ENCODE assay signal across 8 cellular contexts in genomic region chr9:136686534-136686793, GRCh38.
DNase-seq lines count a peak whose midpoint lies in the region; ATAC-seq and TF ChIP-seq lines count a peak whose summit lies in the region.

No MANE protein-coding gene starts in this region.

- H3K4me3 ChIP-seq in SK-N-MC (peak overlapping the region; percentile 90), foreskin fibroblast (ENCODE audit: low read depth in 1 of 2, low read length in 2 of 2) (peak overlapping the region; percentile 68 to 81), skeletal muscle cell (ENCODE audit: low read depth, low read length) (peak overlapping the region; percentile 80)

- ATAC-seq in GM19455 (IDR thresholded peaks at IDR 0.05; ENCODE audit: unreplicated experiment) (peak; percentile 24), HG03520 (IDR thresholded peaks at IDR 0.05; ENCODE audit: unreplicated experiment) (no peak), HG03039 (IDR thresholded peaks at IDR 0.05; ENCODE audit: unreplicated experiment) (no peak)

- no peaks in the 10 kb centered on the region for H3K9me3 ChIP-seq in SK-N-MC (ENCODE audit: low read depth, low read length)

- H3K36me3 ChIP-seq in SK-N-MC (ENCODE audit: insufficient read depth, low read length) = no peaks in the 10 kb centered on the region

- TF ChIP-seq CTCF in foreskin fibroblast (IDR thresholded peaks at IDR 0.05; ENCODE audit: low read depth, low read length) = no peak

- no peak for DNase-seq in SK-N-MC (ENCODE audit: low read depth, low spot score)
- DNase-seq in foreskin fibroblast = no peak
- DNase-seq in skeletal muscle cell (ENCODE audit: low read depth) = no peak
- DNase-seq in activated CD8-positive, alpha-beta memory T cell treated with anti-CD3 and anti-CD28 coated beads for 24 hours = no peak
- no peak for DNase-seq in activated naive CD4-positive, alpha-beta T cell treated with anti-CD3 and anti-CD28 coated beads, Interleukin-2, amount 50 U/mL, for 16 hours

- no peak overlapping the region for H3K27ac ChIP-seq in SK-N-MC

- H3K9ac ChIP-seq in SK-N-MC (ENCODE audit: insufficient read length) = peak overlapping the region; percentile 81
